ENCODE assay signal across 21 cellular contexts in genomic region chr6:151357758-151358436, GRCh38.
"Had no signal": no experiment of that assay in that cellular context is flagged by ENCODE, and none has a peak within 500 bp of the region (broad histone marks: within the 10 kb centered on the region; RNA-seq: fewer than 3 reads in every experiment).

No MANE protein-coding gene starts in this region.

- H3K27me3 Mint-ChIP-seq: activated CD4-positive, alpha-beta memory T cell treated with anti-CD3 and anti-CD28 coated beads for 36 hours; activated CD8-positive, alpha-beta memory T cell treated with anti-CD3 and anti-CD28 coated beads, Interleukin-2, amount 10 ng/mL, durations not matched to agents 7 days and 5 days; activated naive CD8-positive, alpha-beta T cell; memory B cell; naive B cell had no signal

- H3K27ac ChIP-seq: body of pancreas, colonic mucosa, esophagus muscularis mucosa, ovary, psoas muscle, uterus, WERI-Rb-1 had no signal

- H3K9me3 Mint-ChIP-seq: activated CD4-positive, alpha-beta memory T cell treated with anti-CD3 and anti-CD28 coated beads for 36 hours; memory B cell; naive B cell had no signal

- H3K27me3 ChIP-seq: body of pancreas, colonic mucosa, esophagus muscularis mucosa, ovary, tibial artery, uterus had no signal

- ATAC-seq: activated CD8-positive, alpha-beta memory T cell treated with anti-CD3 and anti-CD28 coated beads, Interleukin-2, amount 10 ng/mL, durations not matched to agents 7 days and 5 days; body of pancreas; left ventricle myocardium superior; mucosa of descending colon; psoas muscle; right cardiac atrium; stimulated activated naive CD8-positive, alpha-beta T cell treated with anti-CD3 and anti-CD28 coated beads, Interleukin-15, Interleukin-2, amounts not matched to agents 100 U/mL and 50 U/mL, for 24 hours had no signal

- H3K36me3 ChIP-seq: colonic mucosa, ovary, uterus had no signal

- H3K4me1 Mint-ChIP-seq: memory B cell, naive B cell had no signal

- H3K9me3 ChIP-seq: body of pancreas, colonic mucosa, esophagus muscularis mucosa, mucosa of descending colon, ovary, psoas muscle, tibial artery, uterus had no signal

- H3K4me3 Mint-ChIP-seq: activated CD4-positive, alpha-beta memory T cell treated with anti-CD3 and anti-CD28 coated beads for 36 hours; activated CD8-positive, alpha-beta memory T cell treated with anti-CD3 and anti-CD28 coated beads, Interleukin-2, amount 10 ng/mL, durations not matched to agents 7 days and 5 days; activated naive CD8-positive, alpha-beta T cell; memory B cell; naive B cell had no signal

- H3K27ac Mint-ChIP-seq: activated CD4-positive, alpha-beta memory T cell treated with anti-CD3 and anti-CD28 coated beads for 36 hours; activated CD8-positive, alpha-beta memory T cell treated with anti-CD3 and anti-CD28 coated beads, Interleukin-2, amount 10 ng/mL, durations not matched to agents 7 days and 5 days; activated naive CD8-positive, alpha-beta T cell; memory B cell; naive B cell had no signal

- DNase-seq: activated CD4-positive, alpha-beta memory T cell treated with anti-CD3 and anti-CD28 coated beads for 36 hours; activated CD8-positive, alpha-beta memory T cell treated with anti-CD3 and anti-CD28 coated beads, Interleukin-2, amount 10 ng/mL, durations not matched to agents 7 days and 5 days; amygdala; body of pancreas; caudate nucleus; colonic mucosa; left ventricle myocardium superior; mucosa of descending colon; naive B cell; ovary; psoas muscle; right cardiac atrium; stimulated activated naive CD8-positive, alpha-beta T cell treated with anti-CD3 and anti-CD28 coated beads, Interleukin-15, Interleukin-2, amounts not matched to agents 100 U/mL and 50 U/mL, for 24 hours; substantia nigra; T1000; tibial artery; uterus; WERI-Rb-1 had no signal

- H3K4me3 ChIP-seq: body of pancreas, colonic mucosa, esophagus muscularis mucosa, mucosa of descending colon, ovary, psoas muscle, tibial artery, uterus had no signal

- H3K4me1 ChIP-seq: body of pancreas, colonic mucosa, psoas muscle, uterus had no signal
